ENCODE assay signal across 1 cellular context in the genomic region with DNA sequence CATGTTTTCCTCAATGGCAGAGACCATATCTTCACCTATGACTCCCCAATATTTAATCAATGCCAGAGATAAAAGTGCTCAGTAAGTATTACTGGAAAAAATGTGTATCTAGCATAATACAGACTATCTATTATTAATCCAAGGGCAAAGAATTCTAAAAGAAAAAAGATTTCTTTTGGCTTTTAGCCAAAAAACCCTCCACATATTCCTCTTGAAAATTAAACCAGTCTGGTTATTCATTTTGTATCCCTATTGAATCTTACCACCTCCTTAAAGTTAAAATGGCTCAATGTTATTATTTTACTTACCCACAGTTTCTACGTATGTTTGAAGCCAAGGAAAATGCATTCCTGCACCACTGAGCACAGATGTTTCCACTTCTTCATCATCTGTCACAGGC.
TF ChIP-seq lines count a peak whose summit lies in the region.

No MANE protein-coding gene starts in this region.

TF ChIP-seq in HCT116, 20 proteins besides CTCF, POLR2A, EP300 and RAD21:
- TF ChIP-seq YY1 (IDR thresholded peaks at IDR 0.05; ENCODE audit: extremely low read depth, insufficient replicate concordance, low read depth, low read length), result no peak
- TF ChIP-seq SIN3A (IDR thresholded peaks at IDR 0.05; ENCODE audit: low read depth), result no peak
- TF ChIP-seq EGR1 (IDR thresholded peaks at IDR 0.05; ENCODE audit: low read depth), result no peak
- no peak for TF ChIP-seq CBX3 (IDR thresholded peaks at IDR 0.05; ENCODE audit: low read depth)
- no peak for TF ChIP-seq CEBPB (IDR thresholded peaks at IDR 0.05; ENCODE audit: low read depth)
- TF ChIP-seq, protein P1, sequence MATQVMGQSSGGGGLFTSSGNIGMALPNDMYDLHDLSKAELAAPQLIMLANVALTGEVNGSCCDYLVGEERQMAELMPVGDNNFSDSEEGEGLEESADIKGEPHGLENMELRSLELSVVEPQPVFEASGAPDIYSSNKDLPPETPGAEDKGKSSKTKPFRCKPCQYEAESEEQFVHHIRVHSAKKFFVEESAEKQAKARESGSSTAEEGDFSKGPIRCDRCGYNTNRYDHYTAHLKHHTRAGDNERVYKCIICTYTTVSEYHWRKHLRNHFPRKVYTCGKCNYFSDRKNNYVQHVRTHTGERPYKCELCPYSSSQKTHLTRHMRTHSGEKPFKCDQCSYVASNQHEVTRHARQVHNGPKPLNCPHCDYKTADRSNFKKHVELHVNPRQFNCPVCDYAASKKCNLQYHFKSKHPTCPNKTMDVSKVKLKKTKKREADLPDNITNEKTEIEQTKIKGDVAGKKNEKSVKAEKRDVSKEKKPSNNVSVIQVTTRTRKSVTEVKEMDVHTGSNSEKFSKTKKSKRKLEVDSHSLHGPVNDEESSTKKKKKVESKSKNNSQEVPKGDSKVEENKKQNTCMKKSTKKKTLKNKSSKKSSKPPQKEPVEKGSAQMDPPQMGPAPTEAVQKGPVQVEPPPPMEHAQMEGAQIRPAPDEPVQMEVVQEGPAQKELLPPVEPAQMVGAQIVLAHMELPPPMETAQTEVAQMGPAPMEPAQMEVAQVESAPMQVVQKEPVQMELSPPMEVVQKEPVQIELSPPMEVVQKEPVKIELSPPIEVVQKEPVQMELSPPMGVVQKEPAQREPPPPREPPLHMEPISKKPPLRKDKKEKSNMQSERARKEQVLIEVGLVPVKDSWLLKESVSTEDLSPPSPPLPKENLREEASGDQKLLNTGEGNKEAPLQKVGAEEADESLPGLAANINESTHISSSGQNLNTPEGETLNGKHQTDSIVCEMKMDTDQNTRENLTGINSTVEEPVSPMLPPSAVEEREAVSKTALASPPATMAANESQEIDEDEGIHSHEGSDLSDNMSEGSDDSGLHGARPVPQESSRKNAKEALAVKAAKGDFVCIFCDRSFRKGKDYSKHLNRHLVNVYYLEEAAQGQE (IDR thresholded peaks at IDR 0.05; ENCODE audit: low read depth), result no peak
- no peak for TF ChIP-seq SP1 (IDR thresholded peaks at IDR 0.05; ENCODE audit: low read depth)
- TF ChIP-seq EZH2 (IDR thresholded peaks at IDR 0.05), result no peak
- TF ChIP-seq ZBTB33 (IDR thresholded peaks at IDR 0.05; ENCODE audit: extremely low read depth, insufficient replicate concordance, low read length), result no peak
